ENCODE assay signal across 8 cellular contexts in the genomic region with DNA sequence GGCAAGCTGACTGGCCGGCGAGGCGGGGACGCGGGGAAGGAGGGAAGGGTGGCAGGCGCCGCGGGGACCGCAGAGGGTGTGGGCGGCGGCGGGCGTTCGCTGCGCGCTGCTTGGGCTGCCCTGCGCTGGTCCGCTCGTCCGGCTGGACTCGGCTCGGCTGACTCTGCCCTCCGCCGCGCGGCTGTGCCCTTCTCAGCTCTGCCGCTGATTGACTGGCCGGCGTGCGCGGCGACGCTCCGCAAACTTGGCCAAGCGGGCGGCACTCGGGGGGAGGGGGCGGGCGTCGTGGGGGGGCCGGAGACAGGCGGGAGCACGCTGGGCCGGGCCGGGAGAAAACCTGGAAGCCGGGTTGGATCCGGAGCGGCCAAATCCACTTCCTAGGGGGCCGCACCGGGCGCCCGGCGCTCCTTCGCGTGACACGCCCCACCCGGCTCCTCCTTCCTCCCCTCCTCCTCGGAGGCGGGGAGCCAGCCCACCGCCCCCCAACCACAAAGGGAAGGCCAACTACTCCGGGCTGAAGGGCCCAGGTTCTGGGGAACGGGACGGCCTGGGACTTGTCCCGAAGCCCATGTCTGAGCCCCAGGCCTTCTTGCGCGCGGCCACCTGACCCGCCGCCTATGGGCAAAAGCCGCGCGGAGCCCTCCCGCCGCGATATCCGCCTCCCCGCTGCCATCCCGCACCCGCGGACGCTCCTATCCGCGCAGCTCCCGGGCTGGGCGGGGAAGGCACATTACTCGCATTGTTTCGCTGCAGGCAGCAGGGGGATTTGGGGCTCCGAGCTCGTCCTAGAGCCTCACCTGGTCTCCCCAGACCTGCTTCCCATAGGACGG. TPM values are rescaled to one million over a fixed set of nuclear protein-coding genes. Genes with fewer than 3 reads are reported as not detected.
A peak's percentile ranks its signal among the peaks of the same experiment; 100 is the strongest.
DNase-seq lines count a peak whose midpoint lies in the region; ATAC-seq and TF ChIP-seq lines count a peak whose summit lies in the region.

A gene (minus strand): TSS at position 214 of the 830 bp plus-strand sequence. CDS start 524 bp downstream, outside the sequence.

- ATAC-seq in lung (ENCODE audit: insufficient read depth, low FRiP score) = peak; percentile 68
- no peak for ATAC-seq in HG03135 (IDR thresholded peaks at IDR 0.05; ENCODE audit: unreplicated experiment)

- H3K9me3 Mint-ChIP-seq in activated CD4-positive, alpha-beta T cell treated with anti-CD3 and anti-CD28 coated beads, Interleukin-2, amount 10 ng/mL, durations not matched to agents 7 days and 5 days = no peaks in the 10 kb centered on the region

- POLR2A ChIA-PET in activated CD4-positive, alpha-beta T cell treated with anti-CD3 and anti-CD28 coated beads, Interleukin-2, amount 10 ng/mL, durations not matched to agents 7 days and 5 days (lab: Charles Lee) = no interaction called here

- H3K4me1 ChIP-seq in colonic mucosa (no peaks in the 10 kb centered on the region), lung (ENCODE audit: control insufficient read depth in 2 of 2, insufficient read depth in 2 of 2, low read length in 2 of 2) (no peaks in the 10 kb centered on the region), thyroid gland (peaks cover 8 to 9% of the 10 kb centered on the region in 2 donors)

- peak within 1 kb of the TSS; percentile 58 for H3K4me3 Mint-ChIP-seq in activated CD4-positive, alpha-beta T cell treated with anti-CD3 and anti-CD28 coated beads, Interleukin-2, amount 10 ng/mL, durations not matched to agents 7 days and 5 days

- peak within 1 kb of the TSS; percentile 56 for H3K4me3 ChIP-seq in colonic mucosa
- H3K4me3 ChIP-seq in lung = peak within 1 kb of the TSS; percentile 13
- H3K4me3 ChIP-seq in thyroid gland (replicated peaks in 1 of 3) = peak within 1 kb of the TSS; percentile 26 to 48 (median 44)

- H3K27ac Mint-ChIP-seq in activated CD4-positive, alpha-beta T cell treated with anti-CD3 and anti-CD28 coated beads, Interleukin-2, amount 10 ng/mL, durations not matched to agents 7 days and 5 days = no peak within 1 kb of the TSS

- no peaks in the 10 kb centered on the region for H3K36me3 Mint-ChIP-seq in activated CD4-positive, alpha-beta T cell treated with anti-CD3 and anti-CD28 coated beads, Interleukin-2, amount 10 ng/mL, durations not matched to agents 7 days and 5 days (ENCODE audit: low read depth)

- TF ChIP-seq CTCF in colonic mucosa (IDR thresholded peaks at IDR 0.05) (no peak), lung (IDR thresholded peaks at IDR 0.05; ENCODE audit: control extremely low read depth, extremely low read depth) (no peak), thyroid gland (IDR thresholded peaks at IDR 0.05) (no peak)

- H3K4me1 Mint-ChIP-seq in activated CD4-positive, alpha-beta T cell treated with anti-CD3 and anti-CD28 coated beads, Interleukin-2, amount 10 ng/mL, durations not matched to agents 7 days and 5 days = peaks cover 2% of the 10 kb centered on the region

- H3K27me3 ChIP-seq in colonic mucosa (peaks cover 8% of the 10 kb centered on the region), lung (ENCODE audit: control insufficient read depth, insufficient read depth) (peaks cover 9% of the 10 kb centered on the region), thyroid gland (no peaks in the 10 kb centered on the region)

- H3K9me3 ChIP-seq in colonic mucosa (no peaks in the 10 kb centered on the region), lung (ENCODE audit: control insufficient read depth in 2 of 2, insufficient read depth in 1 of 2, low read length in 1 of 2) (no peaks in the 10 kb centered on the region), thyroid gland (no peaks in the 10 kb centered on the region)

- TF ChIP-seq POLR2A in thyroid gland (IDR thresholded peaks at IDR 0.05) = peak in 1 of 2 donors; percentile 75

- H3K36me3 ChIP-seq in colonic mucosa = no peaks in the 10 kb centered on the region
- no peaks in the 10 kb centered on the region for H3K36me3 ChIP-seq in lung (ENCODE audit: control insufficient read depth in 2 of 2, insufficient read depth in 2 of 2, low read length in 2 of 2)
- no peaks in the 10 kb centered on the region for H3K36me3 ChIP-seq in thyroid gland

- intact Hi-C loops in colonic mucosa (cut with DNase I) = loop anchor here (10.0 kb wide), 1 partner anchor 249 kb away; no protein-coding TSS in a partner anchor
- intact Hi-C loops in thyroid gland (cut with DNase I) = no loop called here

- H3K9ac ChIP-seq in colonic mucosa (ENCODE audit: low read depth in 2 of 2, low read length in 2 of 2) = peak within 1 kb of the TSS; percentile 65 to 73

- CTCF ChIA-PET in activated CD4-positive, alpha-beta T cell treated with anti-CD3 and anti-CD28 coated beads, Interleukin-2, amount 10 ng/mL, durations not matched to agents 7 days and 5 days (lab: Charles Lee) = interaction anchor here (0.6 kb wide), 1 partner anchor 18 kb away, joined by 3 read pairs; no protein-coding TSS in a partner anchor

- DNase-seq in activated CD4-positive, alpha-beta T cell treated with anti-CD3 and anti-CD28 coated beads, Interleukin-2, amount 10 ng/mL, durations not matched to agents 7 days and 5 days = no peak
- DNase-seq in activated CD4-positive, alpha-beta T cell treated with anti-CD3 and anti-CD28 coated beads, Interleukin-2, amount 50 U/mL, for 4 hours = no peak
- DNase-seq in NCI-H226 = peak; percentile 11
- peak; percentile 73 for DNase-seq in colonic mucosa
- peak; percentile 67 for DNase-seq in lung (ENCODE audit: low spot score)
- DNase-seq in thyroid gland = peak; percentile 77 to 78
- DNase-seq in NK-92 treated with Interleukin-12 subunit alpha and Interleukin-12 subunit beta, amount 100 ng/mL, for 24 hours (lab: John Stamatoyannopoulos, UW) = no peak

- WGBS in lung, 2 donors = 0 to 31% methylated on average over 9 to 90 of the region's 90 CpGs
- WGBS in thyroid gland, 2 donors = 0% methylated on average over 3 of the region's 90 CpGs; no CpG with 5 or more reads in 1 of the 2 donors

- peaks cover 54% of the 10 kb centered on the region for H3K27me3 Mint-ChIP-seq in activated CD4-positive, alpha-beta T cell treated with anti-CD3 and anti-CD28 coated beads, Interleukin-2, amount 10 ng/mL, durations not matched to agents 7 days and 5 days

- H3K27ac ChIP-seq in colonic mucosa = peak within 1 kb of the TSS; percentile 65
- H3K27ac ChIP-seq in lung (ENCODE audit: low read depth in 1 of 2, low read length in 1 of 2) = peak within 1 kb of the TSS; percentile 42 to 71
- peak within 1 kb of the TSS in 2 of 3 donors; percentile 9 to 49 for H3K27ac ChIP-seq in thyroid gland

RNA-seq across cellular contexts. Expression of the gene that starts here (rescaled TPM):
- total RNA-seq in activated CD4-positive, alpha-beta T cell treated with anti-CD3 and anti-CD28 coated beads, Interleukin-2, amount 10 ng/mL, durations not matched to agents 7 days and 5 days = not detected
- 10 to 100 TPM; 15.4 to 20.9 TPM for total RNA-seq in colonic mucosa
- total RNA-seq in lung = 10 to 100 TPM; 38.6 to 60.4 TPM
- polyA plus RNA-seq in lung = 10 to 100 TPM; 19.5 TPM
- 10 to 100 TPM in 2 of 4 donors, 1 to 10 TPM in 2; 8.5 to 17.4 (median 12.3) TPM for total RNA-seq in thyroid gland

Comparison
In these comparisons a context has a peak if more than half of its experiments do, and no peak if none do; other contexts are left out.
1. RNA of the gene that starts here (total RNA-seq): 38.6 to 60.4 TPM in lung, 15.4 to 20.9 TPM in colonic mucosa and 8.5 to 17.4 TPM in thyroid gland; not detected in activated CD4-positive, alpha-beta T cell treated with anti-CD3 and anti-CD28 coated beads, Interleukin-2, amount 10 ng/mL, durations not matched to agents 7 days and 5 days; every median in the first group is over 4 times any median in the second.
2. DNase-seq: peak in NCI-H226 (single experiment), colonic mucosa (single experiment), lung (single experiment) and thyroid gland (2 of 2); none in activated CD4-positive, alpha-beta T cell treated with anti-CD3 and anti-CD28 coated beads, Interleukin-2, amount 10 ng/mL, durations not matched to agents 7 days and 5 days (single experiment), activated CD4-positive, alpha-beta T cell treated with anti-CD3 and anti-CD28 coated beads, Interleukin-2, amount 50 U/mL, for 4 hours (0 of 2) and NK-92 treated with Interleukin-12 subunit alpha and Interleukin-12 subunit beta, amount 100 ng/mL, for 24 hours (single experiment).
3. Peak in every context shown above with its lines, with median percentiles within 50 percentile points of each other: H3K27ac ChIP-seq and H3K4me3 ChIP-seq.